In the genomic region with DNA sequence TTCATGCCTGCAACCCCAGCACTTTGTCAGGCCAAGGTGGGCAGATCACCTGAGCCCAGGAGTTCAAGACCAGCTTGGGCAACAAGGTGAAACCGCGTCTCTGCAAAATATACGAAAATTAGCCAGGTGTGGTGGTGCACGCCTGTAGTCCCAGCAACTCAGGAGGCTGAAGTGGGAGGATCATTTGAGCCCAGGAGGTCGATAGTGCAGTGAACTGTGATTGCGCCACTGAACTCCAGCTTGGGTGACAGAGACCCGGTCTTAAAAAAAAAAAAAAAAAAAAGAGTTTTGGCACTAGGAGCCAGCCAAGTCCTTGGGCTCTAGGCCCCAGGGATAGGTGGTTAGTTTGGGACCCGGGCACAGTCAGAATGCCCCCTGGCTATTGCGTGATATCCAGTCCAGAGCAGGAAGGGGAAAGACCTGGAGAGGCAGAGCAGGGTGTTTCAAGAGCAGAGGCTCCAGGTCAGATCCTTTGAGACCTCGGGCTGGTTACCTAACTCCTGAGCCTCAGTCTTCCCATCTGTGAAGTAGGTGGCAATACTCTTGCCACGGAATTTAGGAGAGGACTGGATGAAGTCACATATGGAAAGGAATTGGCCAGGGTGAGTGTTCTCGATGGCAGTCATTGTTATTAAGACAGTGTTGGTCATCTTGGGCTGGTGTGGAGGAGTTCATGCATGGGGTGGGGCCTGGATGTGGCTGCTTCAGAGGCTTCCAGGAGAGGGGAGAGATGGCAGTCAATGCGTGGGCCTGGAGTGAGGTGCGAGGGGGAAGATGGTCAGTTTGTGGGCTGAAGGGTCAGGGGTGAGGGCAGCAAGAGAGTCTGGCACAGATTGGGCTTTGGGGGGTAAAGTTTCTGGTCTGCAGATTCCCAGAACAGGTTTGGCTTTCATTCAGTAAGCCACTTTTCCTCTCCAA, we compare ENCODE assay signal across 15 cellular contexts. TPM values are rescaled to one million over a fixed set of nuclear protein-coding genes. Genes with fewer than 3 reads are reported as not detected.
DNase-seq lines count a peak whose midpoint lies in the region; ATAC-seq and TF ChIP-seq lines count a peak whose summit lies in the region.
"Had no signal": no experiment of that assay in that cellular context is flagged by ENCODE, and none has a peak within 500 bp of the region (broad histone marks: within the 10 kb centered on the region; RNA-seq: fewer than 3 reads in every experiment).

No MANE protein-coding gene starts in this region.

- intact Hi-C loops in A673 (cut with micrococcal nuclease; ENCODE audit: unreplicated experiment): no loop called here
- intact Hi-C loops in activated B cell treated with CpG ODN at 0.5 μM for 24 hours (cut with micrococcal nuclease): no loop called here

- no peak for ATAC-seq in activated B cell treated with CpG ODN at 0.5 μM for 24 hours (ENCODE audit: low read depth)
- ATAC-seq in GM21723 (IDR thresholded peaks at IDR 0.05; ENCODE audit: unreplicated experiment): no peak
- ATAC-seq in GM21717 (IDR thresholded peaks at IDR 0.05; ENCODE audit: unreplicated experiment): no peak
- ATAC-seq: mucosa of descending colon had no signal

- no TSS peak for BruUV-seq in A673 (replicated peaks; lab: Mats Ljungman, UMichigan)

- H3K27me3 Mint-ChIP-seq in CD8-positive, alpha-beta memory T cell: no peaks in the 10 kb centered on the region
- no peaks in the 10 kb centered on the region for H3K27me3 Mint-ChIP-seq in activated B cell treated with CpG ODN at 0.5 μM for 24 hours

- no peak for DNase-seq in A673 (ENCODE audit: low spot score)
- DNase-seq in CD8-positive, alpha-beta memory T cell: no peak
- no peak for DNase-seq in activated B cell treated with CpG ODN at 0.5 μM for 24 hours
- DNase-seq in mesenchymal stem cell: no peak
- no peak for DNase-seq in G401 (ENCODE audit: low spot score)
- no peak for DNase-seq in A172 (ENCODE audit: low spot score)
- DNase-seq: activated naive CD4-positive, alpha-beta T cell treated with anti-CD3 and anti-CD28 coated beads, Interleukin-2, amount 50 U/mL, for 16 hours; EL; mucosa of descending colon; NCI-H1417; NCI-H510A treated with DMSO at 0.1 percent for 48 hours; stimulated activated CD4-positive, alpha-beta T cell treated with anti-CD3 and anti-CD28 coated beads, Interleukin-2, amount 100 ng/mL, for 24 hours had no signal

- no peaks in the 10 kb centered on the region for H3K36me3 ChIP-seq in A673 (ENCODE audit: insufficient read depth, low read length, poor library complexity, severe bottlenecking)
- H3K36me3 ChIP-seq in CD8-positive, alpha-beta memory T cell (ENCODE audit: insufficient read depth, low read length): peaks cover 4% of the 10 kb centered on the region
- peaks cover 4 to 9% of the 10 kb centered on the region in 2 experiments for H3K36me3 ChIP-seq in mesenchymal stem cell (ENCODE audit: control insufficient read depth in 1 of 2, insufficient read depth in 2 of 2, low read depth in 1 of 2, low read length in 2 of 2)

- H2BK15ac ChIP-seq in mesenchymal stem cell (ENCODE audit: low read depth, poor library complexity, severe bottlenecking): no peak overlapping the region

- H3K27me3 ChIP-seq in A673 (replicated peaks; ENCODE audit: insufficient read depth, low read depth, low read length, poor library complexity) (no peaks in the 10 kb centered on the region), mesenchymal stem cell (ENCODE audit: control insufficient read depth in 1 of 2, insufficient read depth in 1 of 2, low read length in 2 of 2) (no peaks in the 10 kb centered on the region)
- H3K27me3 ChIP-seq in CD8-positive, alpha-beta memory T cell (ENCODE audit: insufficient read depth, low read length, poor library complexity, severe bottlenecking): no peaks in the 10 kb centered on the region

- no peak overlapping the region for H2BK120ac ChIP-seq in mesenchymal stem cell (ENCODE audit: low read depth, low read length)

- no peak overlapping the region for H4K91ac ChIP-seq in mesenchymal stem cell (ENCODE audit: low read length)

- peaks cover 28% of the 10 kb centered on the region for H3K4me1 ChIP-seq in A673 (ENCODE audit: insufficient read depth, low read length, poor library complexity, severe bottlenecking)
- H3K4me1 ChIP-seq in CD8-positive, alpha-beta memory T cell (ENCODE audit: insufficient read depth, low read length): peaks cover 60% of the 10 kb centered on the region
- peaks cover 55% of the 10 kb centered on the region for H3K4me1 ChIP-seq in mesenchymal stem cell (ENCODE audit: control insufficient read depth, insufficient read depth, low read depth, low read length)

- peaks cover 66 to 89% (median 83%) of the 10 kb centered on the region in 3 donors for H3K4me1 Mint-ChIP-seq in CD8-positive, alpha-beta memory T cell
- H3K4me1 Mint-ChIP-seq in activated B cell treated with CpG ODN at 0.5 μM for 24 hours: peaks cover 63% of the 10 kb centered on the region

- H3K4ac ChIP-seq in mesenchymal stem cell (ENCODE audit: low read depth in 1 of 2, low read length in 2 of 2): peak overlapping the region in 1 of 2 experiments; percentile 45

- H3K14ac ChIP-seq in mesenchymal stem cell (ENCODE audit: low read length in 2 of 2): peak overlapping the region in 1 of 2 experiments; percentile 64

- no peak overlapping the region for H3K18ac ChIP-seq in mesenchymal stem cell (ENCODE audit: low read depth in 1 of 2, low read length in 2 of 2)

- no peak overlapping the region for H2BK5ac ChIP-seq in mesenchymal stem cell (ENCODE audit: low read depth, low read length, poor library complexity, severe bottlenecking)

- H3K36me3 Mint-ChIP-seq in CD8-positive, alpha-beta memory T cell: peaks cover 5 to 26% (median 6%) of the 10 kb centered on the region in 3 donors
- peaks cover 18% of the 10 kb centered on the region for H3K36me3 Mint-ChIP-seq in activated B cell treated with CpG ODN at 0.5 μM for 24 hours (ENCODE audit: low read depth)

- peaks cover 0 to 3% (median 0%) of the 10 kb centered on the region in 5 donors for H3K9me3 Mint-ChIP-seq in CD8-positive, alpha-beta memory T cell
- H3K9me3 Mint-ChIP-seq in activated B cell treated with CpG ODN at 0.5 μM for 24 hours: no peaks in the 10 kb centered on the region

- POLR2A ChIA-PET in A673 (lab: Charles Lee; ENCODE audit: low non-redundant PET): no interaction called here
- POLR2A ChIA-PET in CD8-positive, alpha-beta memory T cell (lab: Charles Lee): no interaction called here
- POLR2A ChIA-PET in activated B cell treated with CpG ODN at 0.5 μM for 24 hours (lab: Charles Lee): no interaction called here

- peak overlapping the region; percentile 20 for H3K9ac ChIP-seq in mesenchymal stem cell (ENCODE audit: low read length)

- in situ Hi-C loops in G401 (cut with HindIII; ENCODE audit: low sequenced_read_pairs): no loop called here

- H3K23ac ChIP-seq in mesenchymal stem cell (ENCODE audit: low read length in 2 of 2): no peak overlapping the region

- H3K27ac Mint-ChIP-seq in CD8-positive, alpha-beta memory T cell: peak overlapping the region in 6 of 8 donors; percentile 28 to 95 (median 80)
- H3K27ac Mint-ChIP-seq in activated B cell treated with CpG ODN at 0.5 μM for 24 hours: no peak overlapping the region

- TF ChIP-seq CTCF in A673 (conservative IDR thresholded peaks at IDR 0.05; ENCODE audit: low read depth, low read length): no peak
- TF ChIP-seq CTCF in activated B cell treated with CpG ODN at 0.5 μM for 24 hours (IDR thresholded peaks at IDR 0.05): no peak

- H3K79me1 ChIP-seq in mesenchymal stem cell (replicated peaks; ENCODE audit: low read length, poor library complexity, severe bottlenecking): peaks cover 2% of the 10 kb centered on the region

- H3K4me3 ChIP-seq in A673 (ENCODE audit: low read depth, low read length, poor library complexity, severe bottlenecking): no peak overlapping the region
- H3K4me3 ChIP-seq in CD8-positive, alpha-beta memory T cell (ENCODE audit: low read length): no peak overlapping the region
- H3K4me3 ChIP-seq in mesenchymal stem cell (ENCODE audit: insufficient read depth in 1 of 2, low read depth in 1 of 2, low read length in 2 of 2): peak overlapping the region in 1 of 2 experiments; percentile 98
- H3K4me3 ChIP-seq: mucosa of descending colon had no signal

- CTCF ChIA-PET in A673 (lab: Charles Lee): no interaction called here
- CTCF ChIA-PET in CD8-positive, alpha-beta memory T cell (lab: Charles Lee): no interaction called here
- CTCF ChIA-PET in activated B cell treated with CpG ODN at 0.5 μM for 24 hours (lab: Charles Lee): interaction anchor here (1.0 kb wide), 1 partner anchor 87 kb away, joined by 4 read pairs; no protein-coding TSS in a partner anchor

- peak overlapping the region; percentile 38 for H2AK5ac ChIP-seq in mesenchymal stem cell (ENCODE audit: low read length, severe bottlenecking)

- WGBS in mesenchymal stem cell: 92% methylated on average over 14 of the region's 14 CpGs

- H2AFZ ChIP-seq in mesenchymal stem cell (ENCODE audit: low read depth, low read length): no peak overlapping the region

- peak overlapping the region in 1 of 2 experiments; percentile 42 for H2BK12ac ChIP-seq in mesenchymal stem cell (ENCODE audit: low read length in 2 of 2)

- H3K4me2 ChIP-seq in mesenchymal stem cell (ENCODE audit: low read length, poor library complexity, severe bottlenecking): no peak overlapping the region

- H3K27ac ChIP-seq in A673 (ENCODE audit: low read depth, low read length, poor library complexity, severe bottlenecking) (peak overlapping the region; percentile 22), mesenchymal stem cell (ENCODE audit: low read length, poor library complexity, severe bottlenecking) (no peak overlapping the region)
- H3K27ac ChIP-seq in CD8-positive, alpha-beta memory T cell (ENCODE audit: low read depth, low read length): no peak overlapping the region
- H3K27ac ChIP-seq: C4-2B had no signal

- H3K9me3 ChIP-seq in A673 (ENCODE audit: low read depth, low read length, poor library complexity, severe bottlenecking): no peaks in the 10 kb centered on the region
- no peaks in the 10 kb centered on the region for H3K9me3 ChIP-seq in CD8-positive, alpha-beta memory T cell (ENCODE audit: low read length)
- no peaks in the 10 kb centered on the region for H3K9me3 ChIP-seq in mesenchymal stem cell (ENCODE audit: control insufficient read depth, low read length)
- H3K9me3 ChIP-seq: mucosa of descending colon had no signal

- H3K4me3 Mint-ChIP-seq in CD8-positive, alpha-beta memory T cell: peak overlapping the region in 6 of 7 donors; percentile 20 to 83 (median 34)
- H3K4me3 Mint-ChIP-seq in activated B cell treated with CpG ODN at 0.5 μM for 24 hours: peak overlapping the region; percentile 25

- no peak overlapping the region for H4K8ac ChIP-seq in mesenchymal stem cell (ENCODE audit: low read length)

RNA-seq across cellular contexts. Expression of a gene that starts 2.8 kb away (rescaled TPM):
- total RNA-seq in A673 (2021): 33.6 and 34.0 TPM in 2 replicates
- 10 to 100 TPM; 17.8 to 18.3 TPM for total RNA-seq in CD8-positive, alpha-beta memory T cell
- 0.79 TPM for polyA plus RNA-seq in CD8-positive, alpha-beta memory T cell
- total RNA-seq in activated B cell treated with CpG ODN at 0.5 μM for 24 hours: 18.8 and 27.2 TPM in 2 replicates
- 20.4 TPM for polyA plus RNA-seq in mesenchymal stem cell (2013, experiment 1 of 2)
- polyA plus RNA-seq in mesenchymal stem cell (2013, experiment 2 of 2): 21.8 TPM
- total RNA-seq in G401 (2014; rRNA removed; shearing (Covaris generic)): 28.6 and 42.6 TPM in 2 replicates
- 25.1 and 28.0 TPM in 2 replicates for total RNA-seq in A172 (2014; rRNA removed; shearing (Covaris generic))

RNA-seq across cellular contexts. Expression of a gene that starts 16.7 kb away (rescaled TPM):
- total RNA-seq in A673 (2021): 34.0 and 34.5 TPM in 2 replicates
- 10 to 100 TPM; 51.6 TPM for total RNA-seq in CD8-positive, alpha-beta memory T cell
- polyA plus RNA-seq in CD8-positive, alpha-beta memory T cell: 93.5 TPM
- 37.0 and 38.7 TPM in 2 replicates for total RNA-seq in activated B cell treated with CpG ODN at 0.5 μM for 24 hours
- polyA plus RNA-seq in mesenchymal stem cell (2013, experiment 1 of 2): 24.6 TPM
- 24.3 TPM for polyA plus RNA-seq in mesenchymal stem cell (2013, experiment 2 of 2)
- total RNA-seq in G401 (2014; rRNA removed; shearing (Covaris generic)): 93.1 and 100 TPM in 2 replicates
- total RNA-seq in A172 (2014; rRNA removed; shearing (Covaris generic)): 17.1 and 29.6 TPM in 2 replicates

RNA-seq across cellular contexts. Expression of a gene that starts 19.5 kb away (rescaled TPM):
- total RNA-seq in A673 (2021) (2.9 and 3.0 TPM in 2 replicates), activated B cell treated with CpG ODN at 0.5 μM for 24 hours (27.8 and 28.0 TPM in 2 replicates)
- total RNA-seq in CD8-positive, alpha-beta memory T cell: 1 to 10 TPM; 7.9 to 8.5 TPM
- 6.7 TPM for polyA plus RNA-seq in CD8-positive, alpha-beta memory T cell
- 0.58 TPM for polyA plus RNA-seq in mesenchymal stem cell (2013, experiment 1 of 2)
- 0.56 TPM for polyA plus RNA-seq in mesenchymal stem cell (2013, experiment 2 of 2)
- not detected in 2 replicates for total RNA-seq in G401 (2014; rRNA removed; shearing (Covaris generic))
- 0.19 TPM in 1 of 2 replicates, not detected in the other for total RNA-seq in A172 (2014; rRNA removed; shearing (Covaris generic))

RNA-seq across cellular contexts. Expression of a gene that starts 56.9 kb away (rescaled TPM):
- total RNA-seq in A673 (2021) (104 and 109 TPM in 2 replicates), activated B cell treated with CpG ODN at 0.5 μM for 24 hours (133 and 172 TPM in 2 replicates)
- 10 to 100 TPM; 75.5 to 84.1 TPM for total RNA-seq in CD8-positive, alpha-beta memory T cell
- polyA plus RNA-seq in CD8-positive, alpha-beta memory T cell: 7.9 TPM
- 22.8 TPM for polyA plus RNA-seq in mesenchymal stem cell (2013, experiment 1 of 2)
- 21.7 TPM for polyA plus RNA-seq in mesenchymal stem cell (2013, experiment 2 of 2)
- total RNA-seq in G401 (2014; rRNA removed; shearing (Covaris generic)): 12.1 and 23.8 TPM in 2 replicates
- 29.9 and 42.5 TPM in 2 replicates for total RNA-seq in A172 (2014; rRNA removed; shearing (Covaris generic))
